ENCODE assay signal across 19 cellular contexts in the genomic region with DNA sequence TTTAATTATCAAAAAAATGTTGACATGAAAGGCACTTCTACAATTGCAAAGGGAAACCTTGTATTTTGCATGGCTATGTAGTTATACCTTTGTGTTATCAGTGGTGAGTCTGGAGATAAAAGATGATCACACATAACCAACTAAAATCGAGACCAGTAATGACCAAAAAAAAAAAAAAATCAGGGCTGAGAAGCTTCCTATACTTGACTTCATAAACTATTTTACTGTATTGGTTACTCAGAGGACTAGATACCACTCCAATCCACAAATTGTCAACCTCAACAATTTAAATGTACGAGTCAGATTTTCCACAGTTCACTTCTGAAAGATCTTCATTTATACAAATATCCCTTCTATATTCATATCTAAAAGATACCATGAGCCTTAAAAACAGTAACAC.
DNase-seq lines count a peak whose midpoint lies in the region; ATAC-seq, FAIRE-seq and TF ChIP-seq lines count a peak whose summit lies in the region.
"Had no signal": no experiment of that assay in that cellular context is flagged by ENCODE, and none has a peak within 500 bp of the region (broad histone marks: within the 10 kb centered on the region; RNA-seq: fewer than 3 reads in every experiment).

No MANE protein-coding gene starts in this region.

- ATAC-seq in foreskin keratinocyte: no peak
- ATAC-seq: A549; CD8-positive, alpha-beta T cell; GM12878; HepG2 had no signal

- TF ChIP-seq CTCF in foreskin keratinocyte (conservative IDR thresholded peaks at IDR 0.05) (no peak), GM13976 (IDR thresholded peaks at IDR 0.05; ENCODE audit: borderline replicate concordance, control extremely low read depth, extremely low read depth, insufficient read depth, missing control alignments) (no peak)

- no peaks in the 10 kb centered on the region for H3K27me3 ChIP-seq in foreskin keratinocyte

- no peaks in the 10 kb centered on the region for H3K9me3 Mint-ChIP-seq in activated naive CD4-positive, alpha-beta T cell treated with anti-CD3 and anti-CD28 coated beads, Interleukin-2, amount 50 U/mL, for 24 hours
- H3K9me3 Mint-ChIP-seq: CD14-positive monocyte; CD8-positive, alpha-beta T cell had no signal

- peak overlapping the region; percentile 38 for H3K27ac Mint-ChIP-seq in activated naive CD4-positive, alpha-beta T cell treated with anti-CD3 and anti-CD28 coated beads, Interleukin-2, amount 50 U/mL, for 24 hours
- H3K27ac Mint-ChIP-seq: CD8-positive, alpha-beta T cell had no signal

- FAIRE-seq in RCC 7860 (lab: Jason Lieb, UNC): peak; percentile 67
- FAIRE-seq: A549, D721Med, GM12878, HepG2, HTR-8/SVneo had no signal

- H3K4me1 ChIP-seq in foreskin keratinocyte: peaks cover 17% of the 10 kb centered on the region

- H3K4me3 Mint-ChIP-seq in activated naive CD4-positive, alpha-beta T cell treated with anti-CD3 and anti-CD28 coated beads, Interleukin-2, amount 50 U/mL, for 24 hours: no peak overlapping the region
- H3K4me3 Mint-ChIP-seq: CD14-positive monocyte; CD8-positive, alpha-beta T cell had no signal

- in situ Hi-C loops in GM13976 (cut with MboI; ENCODE audit: low sequenced_read_pairs, unreplicated experiment): no loop called here

- peaks cover 29% of the 10 kb centered on the region for H3K36me3 Mint-ChIP-seq in activated naive CD4-positive, alpha-beta T cell treated with anti-CD3 and anti-CD28 coated beads, Interleukin-2, amount 50 U/mL, for 24 hours

- H3K27ac ChIP-seq in foreskin keratinocyte: peak overlapping the region; percentile 44
- H3K27ac ChIP-seq: A549, GM23248 had no signal

- DNase-seq in activated naive CD4-positive, alpha-beta T cell treated with Interleukin-2 at 50 U/mL for 16 hours: no peak
- peak; percentile 28 for DNase-seq in ELR (ENCODE audit: low read depth)
- no peak for DNase-seq in RCC 7860 (ENCODE audit: low spot score)
- DNase-seq in foreskin keratinocyte: no peak
- DNase-seq in GM13976 (ENCODE audit: low spot score): no peak
- no peak for DNase-seq in AG20443 (ENCODE audit: low spot score)
- DNase-seq in islet precursor cell: no peak
- DNase-seq: CD8-positive, alpha-beta T cell; COR-L47; DND-41; GM23248; H7 had no signal

- H3K4me1 Mint-ChIP-seq in activated naive CD4-positive, alpha-beta T cell treated with anti-CD3 and anti-CD28 coated beads, Interleukin-2, amount 50 U/mL, for 24 hours: peaks cover 58% of the 10 kb centered on the region

- H3K27me3 Mint-ChIP-seq in activated naive CD4-positive, alpha-beta T cell treated with anti-CD3 and anti-CD28 coated beads, Interleukin-2, amount 50 U/mL, for 24 hours: no peaks in the 10 kb centered on the region
